In genomic region chr9:37464426-37465248, GRCh38 we compare ENCODE assay signal across 8 cellular contexts. TPM values are rescaled to one million over a fixed set of nuclear protein-coding genes. Genes with fewer than 3 reads are reported as not detected.
DNase-seq lines count a peak whose midpoint lies in the region; ATAC-seq and TF ChIP-seq lines count a peak whose summit lies in the region.

No MANE protein-coding gene starts in this region.

- ATAC-seq in HG02610 (IDR thresholded peaks at IDR 0.05; ENCODE audit: unreplicated experiment) (peak; percentile 36), lung (ENCODE audit: insufficient read depth, low FRiP score) (peak; percentile 14)

- DNase-seq in SIG-M5 treated with dmso at 0.1 percent for 504 hours (lab: John Stamatoyannopoulos, UW; ENCODE audit: unreplicated experiment) = peak; percentile 71
- no peak for DNase-seq in SIG-M5 (lab: John Stamatoyannopoulos, UW)
- peak; percentile 90 for DNase-seq in NCI-H1105 treated with DMSO at 0.1 percent for 48 hours (lab: John Stamatoyannopoulos, UW)
- peak; percentile 52 for DNase-seq in activated CD4-positive, alpha-beta T cell treated with anti-CD3 and anti-CD28 coated beads for 1 hour
- DNase-seq in dermis microvascular lymphatic vessel endothelial cell (ENCODE audit: low read depth in 2 of 2) = peak; percentile 50 to 82
- peak; percentile 75 for DNase-seq in lung (ENCODE audit: low spot score)
- peak; percentile 41 to 75 (median 44) for DNase-seq in stimulated activated CD4-positive, alpha-beta T cell treated with anti-CD3 and anti-CD28 coated beads, TNF-alpha, amount 100 ng/mL, for 48 hours (ENCODE audit: low read depth in 3 of 3)

- peak overlapping the region; percentile 87 for H3K4me3 ChIP-seq in lung

- H3K27ac ChIP-seq in lung (ENCODE audit: low read depth in 1 of 2, low read length in 1 of 2) = peak overlapping the region; percentile 95 to 99

- peaks cover 8 to 18% of the 10 kb centered on the region in 2 donors for H3K4me1 ChIP-seq in lung (ENCODE audit: control insufficient read depth in 2 of 2, insufficient read depth in 2 of 2, low read length in 2 of 2)

- no peak for TF ChIP-seq CTCF in lung (IDR thresholded peaks at IDR 0.05; ENCODE audit: control extremely low read depth, extremely low read depth)

- no peaks in the 10 kb centered on the region for H3K9me3 ChIP-seq in lung (ENCODE audit: control insufficient read depth in 2 of 2, insufficient read depth in 1 of 2, low read length in 1 of 2)

- H3K36me3 ChIP-seq in lung (ENCODE audit: control insufficient read depth in 2 of 2, insufficient read depth in 2 of 2, low read length in 2 of 2) = no peaks in the 10 kb centered on the region

- no peaks in the 10 kb centered on the region for H3K27me3 ChIP-seq in lung (ENCODE audit: control insufficient read depth, insufficient read depth)

- WGBS in lung, 2 donors = 0% methylated on average over 33 to 47 of the region's 47 CpGs

RNA-seq across cellular contexts. Expression of gene ZBTB5, which starts 0.6 kb away (rescaled TPM):
- total RNA-seq in dermis microvascular lymphatic vessel endothelial cell = 8.9 and 11.8 TPM in 2 replicates
- 10 to 100 TPM in 1 of 2 donors, 1 to 10 TPM in 1; 9.6 to 21.9 TPM for total RNA-seq in lung
- polyA plus RNA-seq in lung = 1 to 10 TPM; 3.2 to 6.9 TPM

RNA-seq across cellular contexts. Expression of gene POLR1E, which starts 21.1 kb away (rescaled TPM):
- total RNA-seq in dermis microvascular lymphatic vessel endothelial cell = 10.6 and 12.2 TPM in 2 replicates
- 10 to 100 TPM; 18.0 to 19.9 TPM for total RNA-seq in lung
- polyA plus RNA-seq in lung = 10 to 100 TPM; 14.1 to 18.3 TPM

RNA-seq across cellular contexts. Expression of gene GRHPR, which starts 42.1 kb away (rescaled TPM):
- 97.1 and 122 TPM in 2 replicates for total RNA-seq in dermis microvascular lymphatic vessel endothelial cell
- 10 to 100 TPM; 65.4 to 81.6 TPM for total RNA-seq in lung
- polyA plus RNA-seq in lung = 10 to 100 TPM; 55.5 to 98.9 TPM
